1 cellular context compared by ENCODE assay signal in the genomic region with DNA sequence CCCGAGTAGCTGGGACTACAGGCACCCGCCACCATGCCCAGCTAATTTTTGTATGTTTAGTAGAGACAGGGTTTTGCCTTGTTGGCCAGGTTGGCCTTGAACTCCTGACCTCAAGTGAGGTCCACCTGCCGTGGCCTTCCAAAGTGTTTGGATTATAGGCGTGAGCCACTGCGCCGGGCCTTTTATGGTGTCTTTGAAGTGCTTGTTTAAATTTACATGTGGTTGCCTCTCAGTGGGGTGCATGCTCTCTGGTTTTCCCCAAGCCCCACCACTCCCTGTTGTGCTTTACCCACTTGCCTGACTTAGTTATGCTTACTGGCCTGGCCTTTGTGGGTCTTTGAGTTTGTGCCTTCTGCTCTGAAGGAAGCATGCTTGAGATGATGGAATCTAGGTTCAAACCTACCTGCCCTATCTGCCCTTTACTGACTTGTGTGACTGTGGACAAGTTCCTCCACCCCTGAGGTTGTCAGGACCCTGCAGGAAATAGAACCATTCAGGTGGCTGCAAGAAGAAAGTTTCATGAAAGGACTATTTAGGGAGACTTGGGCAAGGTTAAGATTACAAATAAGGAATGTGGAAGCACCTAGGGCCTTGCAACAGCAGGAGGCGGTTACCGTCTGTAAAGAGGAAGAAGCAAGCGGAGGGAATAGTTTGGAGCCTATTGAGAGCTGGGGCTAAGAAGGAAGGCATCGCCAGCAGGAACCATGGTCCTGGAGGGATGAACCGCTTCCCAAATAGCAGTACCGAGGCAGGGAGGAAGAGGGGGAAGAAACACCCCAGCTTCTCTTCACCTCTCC.
TF ChIP-seq lines count a peak whose summit lies in the region.

No MANE protein-coding gene starts in this region.

TF ChIP-seq in K562, 482 proteins besides CTCF, POLR2A, EP300 and RAD21:
- TF ChIP-seq SIN3A (IDR thresholded peaks at IDR 0.05; ENCODE audit: borderline replicate concordance in 2 of 2, control insufficient read depth in 1 of 2, low read depth in 2 of 2, low read length in 2 of 2) (no peak), BRF1 (IDR thresholded peaks at IDR 0.05; ENCODE audit: borderline replicate concordance, extremely low read depth, insufficient read length) (no peak)
- TF ChIP-seq, protein P1, sequence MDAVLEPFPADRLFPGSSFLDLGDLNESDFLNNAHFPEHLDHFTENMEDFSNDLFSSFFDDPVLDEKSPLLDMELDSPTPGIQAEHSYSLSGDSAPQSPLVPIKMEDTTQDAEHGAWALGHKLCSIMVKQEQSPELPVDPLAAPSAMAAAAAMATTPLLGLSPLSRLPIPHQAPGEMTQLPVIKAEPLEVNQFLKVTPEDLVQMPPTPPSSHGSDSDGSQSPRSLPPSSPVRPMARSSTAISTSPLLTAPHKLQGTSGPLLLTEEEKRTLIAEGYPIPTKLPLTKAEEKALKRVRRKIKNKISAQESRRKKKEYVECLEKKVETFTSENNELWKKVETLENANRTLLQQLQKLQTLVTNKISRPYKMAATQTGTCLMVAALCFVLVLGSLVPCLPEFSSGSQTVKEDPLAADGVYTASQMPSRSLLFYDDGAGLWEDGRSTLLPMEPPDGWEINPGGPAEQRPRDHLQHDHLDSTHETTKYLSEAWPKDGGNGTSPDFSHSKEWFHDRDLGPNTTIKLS (IDR thresholded peaks at IDR 0.05; ENCODE audit: borderline replicate concordance, low read depth): no peak
TF ChIP-seq in K562: peak in this region for 0.
